ENCODE assay signal across 14 cellular contexts in the genomic region with DNA sequence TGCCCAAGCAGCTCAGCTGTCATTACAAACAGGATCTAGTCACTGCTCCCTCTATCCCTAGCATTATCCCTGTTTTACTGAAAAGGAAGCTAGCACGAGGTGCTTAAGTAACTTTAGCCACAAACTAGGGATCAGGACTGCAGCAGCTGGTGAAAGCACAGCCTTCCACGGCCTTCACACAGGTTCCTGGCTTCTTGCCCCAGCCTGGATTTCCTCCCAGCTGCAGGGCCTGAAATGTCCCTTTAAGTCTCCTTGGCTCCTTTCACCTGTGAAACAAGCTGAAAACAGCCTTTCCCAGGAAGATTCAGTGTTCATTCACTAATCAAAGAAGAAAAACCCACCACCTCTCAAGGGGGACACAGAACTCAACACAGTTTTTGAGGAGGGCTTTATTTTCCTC.
DNase-seq lines count a peak whose midpoint lies in the region; ATAC-seq and TF ChIP-seq lines count a peak whose summit lies in the region.
"Had no signal": no experiment of that assay in that cellular context is flagged by ENCODE, and none has a peak within 500 bp of the region (broad histone marks: within the 10 kb centered on the region; RNA-seq: fewer than 3 reads in every experiment).

No MANE protein-coding gene starts in this region.

- no peak for TF ChIP-seq EP300 in stomach (IDR thresholded peaks at IDR 0.05)

- peak overlapping the region; percentile 20 for H3K27ac ChIP-seq in iPS-20b (ENCODE audit: low read length)
- H3K27ac ChIP-seq in stomach, result peak overlapping the region; percentile 1 to 61 (median 49)
- H3K27ac ChIP-seq: thoracic aorta had no signal

- peaks cover 4% of the 10 kb centered on the region for H3K9me3 Mint-ChIP-seq in Calu3 (ENCODE audit: low read depth, unreplicated experiment)

- peak; percentile 7 for DNase-seq in NCI-H2107 treated with DMSO at 0.1 percent for 48 hours (lab: John Stamatoyannopoulos, UW; ENCODE audit: unreplicated experiment)
- DNase-seq in NCI-H2107 (lab: John Stamatoyannopoulos, UW), result no peak
- peak; percentile 83 for DNase-seq in astrocyte of the hippocampus (ENCODE audit: low read depth, low spot score)
- DNase-seq in stomach, result peak; percentile 84
- DNase-seq in Calu3, result no peak
- DNase-seq in AML-193 (lab: John Stamatoyannopoulos, UW), result no peak
- DNase-seq: GF-D8, MV-4-11 had no signal

- WGBS in stomach, 5 donors, result 6 to 23% (median 12%) methylated on average over 2 of the region's 2 CpGs

- H3K36me3 ChIP-seq in iPS-20b (ENCODE audit: insufficient read depth, low read depth, low read length), result no peaks in the 10 kb centered on the region
- no peaks in the 10 kb centered on the region for H3K36me3 ChIP-seq in stomach
- H3K36me3 ChIP-seq: thoracic aorta had no signal

- H3K36me3 Mint-ChIP-seq in Calu3 (ENCODE audit: insufficient read depth, unreplicated experiment), result no peaks in the 10 kb centered on the region

- H3K4me3 ChIP-seq in iPS-20b (ENCODE audit: low read length), result peak overlapping the region; percentile 41; the same call in 1 of the 2 replicates
- H3K4me3 ChIP-seq in stomach, result no peak overlapping the region
- H3K4me3 ChIP-seq: thoracic aorta had no signal

- intact Hi-C loops in stomach (cut with DNase I; ENCODE audit: low total_unique reads) (no loop called here), Calu3 (cut with micrococcal nuclease; ENCODE audit: unreplicated experiment) (no loop called here)

- no peak overlapping the region for H3K4me3 Mint-ChIP-seq in Calu3 (ENCODE audit: low read depth, unreplicated experiment)
- H3K4me3 Mint-ChIP-seq: activated T-helper 17 cell treated with anti-CD3 and anti-CD28 coated beads, Interleukin-2, amount 50 U/mL, for 72 hours; natural killer cell treated with Interleukin-12 subunit alpha and Interleukin-12 subunit beta and Interleukin-15 and Interleukin-18, amount 100 ng/mL, for 72 hours had no signal

- no peak for TF ChIP-seq POLR2A in stomach (IDR thresholded peaks at IDR 0.05)

- TF ChIP-seq CTCF in stomach (IDR thresholded peaks at IDR 0.05), result no peak
- no peak for TF ChIP-seq CTCF in Calu3 (IDR thresholded peaks at IDR 0.05; ENCODE audit: unreplicated experiment)

- CTCF ChIA-PET in Calu3 (lab: Charles Lee), result no interaction called here

- no peak overlapping the region for H3K27ac Mint-ChIP-seq in Calu3 (ENCODE audit: unreplicated experiment)
- H3K27ac Mint-ChIP-seq: activated T-helper 17 cell treated with anti-CD3 and anti-CD28 coated beads, Interleukin-2, amount 50 U/mL, for 72 hours; natural killer cell treated with Interleukin-12 subunit alpha and Interleukin-12 subunit beta and Interleukin-15 and Interleukin-18, amount 100 ng/mL, for 72 hours had no signal

- peaks cover 20% of the 10 kb centered on the region for H3K9me3 ChIP-seq in iPS-20b (ENCODE audit: insufficient read depth, low read depth, low read length)
- H3K9me3 ChIP-seq in stomach, result peaks cover 0 to 9% (median 4%) of the 10 kb centered on the region in 4 donors
- H3K9me3 ChIP-seq: thoracic aorta had no signal

- peaks cover 9% of the 10 kb centered on the region for H3K4me1 Mint-ChIP-seq in Calu3 (ENCODE audit: low read depth, unreplicated experiment)
- H3K4me1 Mint-ChIP-seq: activated T-helper 17 cell treated with anti-CD3 and anti-CD28 coated beads, Interleukin-2, amount 50 U/mL, for 72 hours had no signal

- H3K27me3 Mint-ChIP-seq in Calu3 (ENCODE audit: unreplicated experiment), result no peaks in the 10 kb centered on the region

- peak overlapping the region; percentile 39 for H3K9ac ChIP-seq in iPS-20b (ENCODE audit: low read depth, low read length)

- H3K27me3 ChIP-seq in iPS-20b (ENCODE audit: insufficient read depth, low read length) (no peaks in the 10 kb centered on the region), stomach (no peaks in the 10 kb centered on the region)

- ATAC-seq in HG02642 (IDR thresholded peaks at IDR 0.05; ENCODE audit: poor library complexity, unreplicated experiment), result no peak
- ATAC-seq: activated T-helper 17 cell treated with anti-CD3 and anti-CD28 coated beads, Interleukin-2, amount 50 U/mL, for 72 hours; HCT116; natural killer cell treated with Interleukin-12 subunit alpha and Interleukin-12 subunit beta and Interleukin-15 and Interleukin-18, amount 100 ng/mL, for 72 hours had no signal

- H3K4me1 ChIP-seq in iPS-20b (ENCODE audit: insufficient read depth, low read length) (peaks cover 32% of the 10 kb centered on the region; the same call in 1 of the 2 replicates), stomach (peaks cover 10 to 46% (median 20%) of the 10 kb centered on the region in 4 donors)

- no TSS peak for BruUV-seq in Calu3 (replicated peaks; lab: Mats Ljungman, UMichigan)

Comparison
In these comparisons a context has a peak if more than half of its experiments do, and no peak if none do; other contexts are left out.
1. DNase-seq: peak in NCI-H2107 treated with DMSO at 0.1 percent for 48 hours (single experiment), astrocyte of the hippocampus (single experiment) and stomach (single experiment); none in NCI-H2107 (single experiment), Calu3 (single experiment) and AML-193 (0 of 2).